ENCODE assay signal across 8 cellular contexts in the genomic region with DNA sequence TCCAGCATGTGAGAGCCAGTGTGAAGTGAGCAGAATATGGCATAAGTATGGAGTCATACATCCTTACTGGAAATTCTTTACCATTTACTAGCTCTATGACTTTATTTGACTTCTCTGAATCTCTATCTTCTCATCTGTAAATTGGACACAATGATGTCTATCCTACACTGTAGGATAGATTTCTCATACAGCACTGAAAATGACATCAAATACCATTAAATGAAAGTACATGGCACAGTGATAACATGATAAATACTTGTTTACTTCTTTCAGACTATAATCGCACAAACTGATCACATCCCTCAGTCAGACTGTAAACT. TPM values are rescaled to one million over a fixed set of nuclear protein-coding genes. Genes with fewer than 3 reads are reported as not detected.
A peak's percentile ranks its signal among the peaks of the same experiment; 100 is the strongest.
DNase-seq lines count a peak whose midpoint lies in the region; ATAC-seq and TF ChIP-seq lines count a peak whose summit lies in the region.

No MANE protein-coding gene starts in this region.

- no peaks in the 10 kb centered on the region for H3K36me3 Mint-ChIP-seq in activated CD4-positive, alpha-beta T cell treated with anti-CD3 and anti-CD28 coated beads for 36 hours (ENCODE audit: low read depth)

- H3K4me1 Mint-ChIP-seq in activated CD4-positive, alpha-beta T cell treated with anti-CD3 and anti-CD28 coated beads for 36 hours = peaks cover 37% of the 10 kb centered on the region

- TF ChIP-seq CTCF in body of pancreas (IDR thresholded peaks at IDR 0.05) = no peak
- no peak for TF ChIP-seq CTCF in lung (IDR thresholded peaks at IDR 0.05; ENCODE audit: control extremely low read depth, extremely low read depth)
- TF ChIP-seq CTCF in thoracic aorta (IDR thresholded peaks at IDR 0.05) = no peak

- peak overlapping the region; percentile 7 for H3K4me3 Mint-ChIP-seq in activated CD4-positive, alpha-beta T cell treated with anti-CD3 and anti-CD28 coated beads for 36 hours

- TF ChIP-seq POLR2A in body of pancreas (IDR thresholded peaks at IDR 0.05) = no peak

- 17 to 50% methylated on average over 1 of the region's 1 CpG for WGBS in body of pancreas, 2 donors
- WGBS in lung, 2 donors = 59 to 79% methylated on average over 1 of the region's 1 CpG

- H3K4me3 ChIP-seq in body of pancreas (no peak overlapping the region), lung (no peak overlapping the region), thoracic aorta (peak overlapping the region; percentile 59)

- no peak for DNase-seq in activated CD4-positive, alpha-beta T cell treated with anti-CD3 and anti-CD28 coated beads for 36 hours
- DNase-seq in activated CD4-positive, alpha-beta T cell treated with anti-CD3 and anti-CD28 coated beads for 48 hours = no peak
- DNase-seq in body of pancreas (no peak), lung (ENCODE audit: low spot score) (no peak), thoracic aorta (ENCODE audit: low spot score) (no peak)
- no peak for DNase-seq in stimulated activated CD4-positive, alpha-beta T cell treated with anti-CD3 and anti-CD28 coated beads, Interleukin-2, amount 100 ng/mL, for 48 hours
- no peak for DNase-seq in activated CD4-positive, alpha-beta T cell treated with anti-CD3 and anti-CD28 coated beads for 1 hour

- H3K36me3 ChIP-seq in body of pancreas (replicated peaks in 1 of 2; ENCODE audit: insufficient read depth in 1 of 2, low read depth in 2 of 2) (no peaks in the 10 kb centered on the region), lung (ENCODE audit: control insufficient read depth in 2 of 2, insufficient read depth in 2 of 2, low read length in 2 of 2) (no peaks in the 10 kb centered on the region), thoracic aorta (no peaks in the 10 kb centered on the region)

- CTCF ChIA-PET in activated CD4-positive, alpha-beta T cell treated with anti-CD3 and anti-CD28 coated beads for 36 hours (lab: Charles Lee) = interaction anchor here (0.7 to 2.6 kb wide), 10 partner anchors 28 to 1626 kb away, joined by 3 to 14 read pairs (median 4); a partner anchor contains a TSS

- no peak overlapping the region for H3K27ac Mint-ChIP-seq in activated CD4-positive, alpha-beta T cell treated with anti-CD3 and anti-CD28 coated beads for 36 hours

- H3K9me3 Mint-ChIP-seq in activated CD4-positive, alpha-beta T cell treated with anti-CD3 and anti-CD28 coated beads for 36 hours (ENCODE audit: low read depth) = no peaks in the 10 kb centered on the region

- H3K9me3 ChIP-seq in body of pancreas (no peaks in the 10 kb centered on the region), lung (ENCODE audit: control insufficient read depth in 2 of 2, insufficient read depth in 1 of 2, low read length in 1 of 2) (no peaks in the 10 kb centered on the region), thoracic aorta (no peaks in the 10 kb centered on the region)

- H3K4me1 ChIP-seq in body of pancreas (peaks cover 51% of the 10 kb centered on the region), lung (ENCODE audit: control insufficient read depth in 2 of 2, insufficient read depth in 2 of 2, low read length in 2 of 2) (peaks cover 6 to 10% of the 10 kb centered on the region in 2 donors), thoracic aorta (ENCODE audit: control insufficient read depth in 1 of 2, low read depth in 2 of 2) (peaks cover 31 to 65% of the 10 kb centered on the region in 2 donors)

- H3K27ac ChIP-seq in body of pancreas (peak overlapping the region; percentile 23 to 93 (median 64)), lung (ENCODE audit: low read depth in 1 of 2, low read length in 1 of 2) (peak overlapping the region; percentile 96 to 98), thoracic aorta (peak overlapping the region; percentile 96 to 98)

- POLR2A ChIA-PET in activated CD4-positive, alpha-beta T cell treated with anti-CD3 and anti-CD28 coated beads for 36 hours (lab: Charles Lee) = interaction anchor here (0.7 to 0.8 kb wide), 2 partner anchors 223 to 280 kb away, joined by 3 read pairs; a partner anchor contains a TSS

- no peak for ATAC-seq in activated CD4-positive, alpha-beta T cell treated with anti-CD3 and anti-CD28 coated beads for 36 hours
- ATAC-seq in body of pancreas = no peak
- no peak for ATAC-seq in lung (ENCODE audit: insufficient read depth, low FRiP score)
- no peak for ATAC-seq in thoracic aorta (ENCODE audit: insufficient number of reproducible peaks, low FRiP score, low read depth)
- ATAC-seq in GM19351 (IDR thresholded peaks at IDR 0.05; ENCODE audit: unreplicated experiment) = no peak

- intact Hi-C loops in activated CD4-positive, alpha-beta T cell treated with anti-CD3 and anti-CD28 coated beads for 36 hours (cut with DNase I, micrococcal nuclease) = loop anchor here (2.0 to 10.0 kb wide), 4 partner anchors 280 to 678 kb away; a partner anchor contains a TSS
- intact Hi-C loops in body of pancreas (cut with DNase I) = loop anchor here (5.0 kb wide), 1 partner anchor 73 kb away; no protein-coding TSS in a partner anchor

- H3K27me3 ChIP-seq in body of pancreas (no peaks in the 10 kb centered on the region), lung (ENCODE audit: control insufficient read depth, insufficient read depth) (no peaks in the 10 kb centered on the region), thoracic aorta (replicated peaks; ENCODE audit: insufficient read depth) (no peaks in the 10 kb centered on the region)

- peaks cover 14% of the 10 kb centered on the region for H3K27me3 Mint-ChIP-seq in activated CD4-positive, alpha-beta T cell treated with anti-CD3 and anti-CD28 coated beads for 36 hours

RNA-seq across cellular contexts. Expression of a gene that starts 1.3 kb away (rescaled TPM):
- total RNA-seq in activated CD4-positive, alpha-beta T cell treated with anti-CD3 and anti-CD28 coated beads for 36 hours = 1 to 10 TPM; 2.9 to 3.3 TPM
- total RNA-seq in body of pancreas (10 to 100 TPM in 1 of 2 donors, 1 to 10 TPM in 1; 8.6 to 15.2 TPM), lung (10 to 100 TPM; 23.8 to 38.5 TPM), thoracic aorta (10 to 100 TPM; 32.5 to 66.5 TPM)
- 10 to 100 TPM in 1 of 2 donors, 1 to 10 TPM in 1; 9.0 to 10.1 TPM for polyA plus RNA-seq in lung
